8 cellular contexts compared by ENCODE assay signal in genomic region chr3:112390783-112391641, GRCh38. TPM values are rescaled to one million over a fixed set of nuclear protein-coding genes. Genes with fewer than 3 reads are reported as not detected.
A peak's percentile ranks its signal among the peaks of the same experiment; 100 is the strongest.
DNase-seq lines count a peak whose midpoint lies in the region; ATAC-seq and TF ChIP-seq lines count a peak whose summit lies in the region.

No MANE protein-coding gene starts in this region.

- H3K4me1 ChIP-seq in A673 (ENCODE audit: insufficient read depth, low read length, poor library complexity, severe bottlenecking) (no peaks in the 10 kb centered on the region), parathyroid adenoma (no peaks in the 10 kb centered on the region)

- peak overlapping the region; percentile 98 for H3K27ac Mint-ChIP-seq in WTC11

- H3K4me1 Mint-ChIP-seq in WTC11: peaks cover 54% of the 10 kb centered on the region

- H3K4me2 ChIP-seq in parathyroid adenoma (ENCODE audit: low read length): no peak overlapping the region

- TF ChIP-seq CTCF in A673 (conservative IDR thresholded peaks at IDR 0.05; ENCODE audit: low read depth, low read length) (no peak), WTC11 (IDR thresholded peaks at IDR 0.05) (no peak), parathyroid adenoma (IDR thresholded peaks at IDR 0.05) (no peak)

- peaks cover 22% of the 10 kb centered on the region for H3K36me3 Mint-ChIP-seq in WTC11

- POLR2A ChIA-PET in A673 (lab: Charles Lee; ENCODE audit: low non-redundant PET) (no interaction called here), WTC11 (lab: Charles Lee) (interaction anchor here (0.5 to 1.3 kb wide), 4 partner anchors 9 to 171 kb away, joined by 3 to 5 read pairs (median 4); partner anchors contain the start of genes ATG3 and SLC35A5)

- ATAC-seq in WTC11: peak; percentile 98
- ATAC-seq in activated CD4-positive, CD25-positive, alpha-beta regulatory T cell treated with anti-CD3 and anti-CD28 coated beads, Interleukin-2, amount 50 U/mL, for 24 hours: no peak

- H2AFZ ChIP-seq in parathyroid adenoma: peak overlapping the region; percentile 39

- H3K9ac ChIP-seq in parathyroid adenoma: no peak overlapping the region

- DNase-seq in A673 (ENCODE audit: low spot score): peak; percentile 10
- DNase-seq in H7: peak; percentile 24
- no peak for DNase-seq in WTC11 (ENCODE audit: low spot score)
- DNase-seq in globus pallidus (ENCODE audit: low spot score): peak; percentile 97
- DNase-seq in erythroblast (lab: John Stamatoyannopoulos, UW): no peak
- no peak for DNase-seq in NCI-H524 treated with DMSO at 0.1 percent for 48 hours (lab: John Stamatoyannopoulos, UW)

- intact Hi-C loops in A673 (cut with micrococcal nuclease; ENCODE audit: unreplicated experiment): no loop called here

- H3K79me2 ChIP-seq in parathyroid adenoma: no peaks in the 10 kb centered on the region

- CTCF ChIA-PET in A673 (lab: Charles Lee) (no interaction called here), WTC11 (lab: Charles Lee) (interaction anchor here (0.6 to 2.0 kb wide), 11 partner anchors 9 to 280 kb away, joined by 3 to 8 read pairs (median 4); partner anchors contain the start of genes CD200 and SLC9C1)

- H3K27me3 Mint-ChIP-seq in WTC11 (ENCODE audit: low read depth): no peaks in the 10 kb centered on the region

- H3K4me3 ChIP-seq in A673 (ENCODE audit: low read depth, low read length, poor library complexity, severe bottlenecking) (no peak overlapping the region), H7 (ENCODE audit: insufficient read depth, low read depth, low read length) (no peak overlapping the region), parathyroid adenoma (ENCODE audit: low read depth, low read length) (no peak overlapping the region)

- H3K27me3 ChIP-seq in A673 (replicated peaks; ENCODE audit: insufficient read depth, low read depth, low read length, poor library complexity) (no peaks in the 10 kb centered on the region), H7 (ENCODE audit: control insufficient read depth, insufficient read depth, low read length) (no peaks in the 10 kb centered on the region), parathyroid adenoma (ENCODE audit: control insufficient read depth, insufficient read depth, low read length) (no peaks in the 10 kb centered on the region)

- peaks cover 20% of the 10 kb centered on the region for H3K9me3 Mint-ChIP-seq in WTC11

- H3K27ac ChIP-seq in A673 (ENCODE audit: low read depth, low read length, poor library complexity, severe bottlenecking) (no peak overlapping the region), parathyroid adenoma (peak overlapping the region; percentile 20)

- no TSS peak for BruUV-seq in A673 (replicated peaks; lab: Mats Ljungman, UMichigan)

- no peak for TF ChIP-seq POLR2A in erythroblast (IDR thresholded peaks at IDR 0.05; ENCODE audit: low read length)

- H3K9me3 ChIP-seq in A673 (ENCODE audit: low read depth, low read length, poor library complexity, severe bottlenecking): no peaks in the 10 kb centered on the region
- H3K9me3 ChIP-seq in parathyroid adenoma (ENCODE audit: control insufficient read depth, low read length): no peaks in the 10 kb centered on the region

- H3K4me3 Mint-ChIP-seq in WTC11: no peak overlapping the region

- H3K36me3 ChIP-seq in A673 (ENCODE audit: insufficient read depth, low read length, poor library complexity, severe bottlenecking) (no peaks in the 10 kb centered on the region), H7 (replicated peaks; ENCODE audit: control insufficient read depth, insufficient read depth, low read length) (no peaks in the 10 kb centered on the region), parathyroid adenoma (ENCODE audit: control insufficient read depth, insufficient read depth, low read length) (no peaks in the 10 kb centered on the region)

TF ChIP-seq in WTC11, 78 proteins besides CTCF, POLR2A, EP300 and RAD21:
- TF ChIP-seq FOXP4 (CRISPR knock-in tag; IDR thresholded peaks at IDR 0.05) (peak; percentile 45; the same call in 1 of the 2 replicates), E2F5 (CRISPR knock-in tag; IDR thresholded peaks at IDR 0.05) (no peak), TEAD1 (CRISPR knock-in tag; IDR thresholded peaks at IDR 0.05) (peak; percentile 68; the same call in 1 of the 2 replicates), AR (CRISPR knock-in tag; IDR thresholded peaks at IDR 0.05) (no peak), AFF4 (CRISPR knock-in tag; IDR thresholded peaks at IDR 0.05; ENCODE audit: borderline replicate concordance) (peak; percentile 76; the same call in 1 of the 2 replicates), ETV6 (CRISPR knock-in tag; IDR thresholded peaks at IDR 0.05) (peak; percentile 72; the same call in 1 of the 2 replicates), SP1 (CRISPR knock-in tag; conservative IDR thresholded peaks at IDR 0.05) (peak; percentile 55; the same call in 1 of the 2 replicates), FOXK1 (CRISPR knock-in tag; IDR thresholded peaks at IDR 0.05) (peak; percentile 44; the same call in 1 of the 2 replicates)

RNA-seq across cellular contexts. Expression of gene CD200, which starts 58.1 kb away (rescaled TPM):
- total RNA-seq in A673 (2021) (not detected in 2 replicates), WTC11 (2021) (46.8 to 56.1 TPM (median 54.1 TPM) in 3 replicates)
- total RNA-seq in H7 (2014; rRNA removed; shearing (Covaris generic)): 40.9 and 49.4 TPM in 2 replicates

Comparison
In these comparisons a context has a peak if more than half of its experiments do, and no peak if none do; other contexts are left out.
1. DNase-seq: peak in A673 (single experiment), H7 (single experiment) and globus pallidus (single experiment); none in WTC11 (single experiment), erythroblast (0 of 2) and NCI-H524 treated with DMSO at 0.1 percent for 48 hours (single experiment).
2. RNA of gene CD200, which starts 58.1 kb away (total RNA-seq): 46.8 to 56.1 TPM in WTC11 and 40.9 to 49.4 TPM in H7; not detected in A673; every median in the first group is over 10 times any median in the second.